20 cellular contexts compared by ENCODE assay signal in the genomic region with DNA sequence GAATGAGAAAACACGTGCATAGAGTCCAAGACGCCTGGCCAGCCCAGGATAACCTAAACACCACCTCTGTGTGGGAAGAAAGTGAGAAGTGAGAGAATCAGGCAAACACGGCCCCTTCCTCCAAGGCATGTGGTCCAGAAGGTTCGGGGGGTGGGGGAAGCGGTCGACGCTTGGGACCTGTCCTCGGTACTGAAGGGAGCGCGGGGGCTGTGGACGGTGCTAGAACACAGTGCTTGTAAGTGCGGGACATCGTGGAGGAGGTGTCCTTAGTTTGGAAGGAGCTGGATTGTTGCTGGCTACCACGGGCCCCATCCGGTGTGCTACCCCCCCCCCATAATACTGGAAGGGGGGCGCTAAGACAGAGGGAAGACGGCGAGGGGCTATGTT. TPM values are rescaled to one million over a fixed set of nuclear protein-coding genes. Genes with fewer than 3 reads are reported as not detected.
DNase-seq lines count a peak whose midpoint lies in the region; FAIRE-seq and TF ChIP-seq lines count a peak whose summit lies in the region.
"Had no signal": no experiment of that assay in that cellular context is flagged by ENCODE, and none has a peak within 500 bp of the region (broad histone marks: within the 10 kb centered on the region; RNA-seq: fewer than 3 reads in every experiment).

No MANE protein-coding gene starts in this region.

- peaks cover 2 to 3% of the 10 kb centered on the region in 2 experiments for H4K20me1 ChIP-seq in H1 (replicated peaks in 1 of 2; ENCODE audit: control insufficient read depth in 1 of 2, insufficient read depth in 2 of 2, low read length in 2 of 2)

- H3K36me3 ChIP-seq in H1 (ENCODE audit: control insufficient read depth in 2 of 4, insufficient read depth in 4 of 4, low read length in 3 of 4) (no peaks in the 10 kb centered on the region), uterus (no peaks in the 10 kb centered on the region)
- H3K36me3 ChIP-seq: adrenal gland, left ventricle myocardium inferior, tibial nerve had no signal

- H3K27me3 ChIP-seq in H1 (replicated peaks in 1 of 4; ENCODE audit: control insufficient read depth in 3 of 4, extremely low read depth in 1 of 4, insufficient read depth in 3 of 4, low read length in 3 of 4) = no peaks in the 10 kb centered on the region; a peak in 2 of 7 replicates
- H3K27me3 ChIP-seq in uterus = peaks cover 0 to 5% of the 10 kb centered on the region in 2 donors
- H3K27me3 ChIP-seq: adrenal gland had no signal

- no peak overlapping the region for H3K4me2 ChIP-seq in H1 (ENCODE audit: insufficient read depth in 1 of 2, low read depth in 2 of 2, low read length in 2 of 2)

- H3K23ac ChIP-seq in H1 (ENCODE audit: insufficient read length) = no peak overlapping the region

- H3K4me3 ChIP-seq in H1 (ENCODE audit: extremely low read depth in 1 of 4, insufficient read depth in 2 of 4, low read depth in 3 of 4, low read length in 4 of 4) = no peak overlapping the region
- H3K4me3 ChIP-seq in uterus = no peak overlapping the region
- H3K4me3 ChIP-seq: adrenal gland, left ventricle myocardium inferior, tibial nerve had no signal

- peak overlapping the region; percentile 5 for H3K4me3 Mint-ChIP-seq in mesothelial cell of epicardium
- H3K4me3 Mint-ChIP-seq: activated CD4-positive, alpha-beta T cell treated with anti-CD3 and anti-CD28 coated beads, Interleukin-2, amount 10 ng/mL, durations not matched to agents 24 days and 14 days had no signal

- intact Hi-C loops in uterus (cut with DNase I; ENCODE audit: low total_unique reads) = no loop called here

- DNase-seq in Caki2 (ENCODE audit: low read depth) (peak; percentile 4), H1 (ENCODE audit: low read depth in 1 of 2, low spot score in 2 of 2) (no peak), mesothelial cell of epicardium (ENCODE audit: low spot score in 2 of 2, unreplicated experiment in 2 of 2) (no peak), occipital lobe (lab: John Stamatoyannopoulos, UW) (no peak), uterus (no peak), amygdala (lab: John Stamatoyannopoulos, UW) (no peak), frontal cortex (ENCODE audit: low spot score in 2 of 2) (no peak)
- DNase-seq: activated CD4-positive, alpha-beta T cell treated with anti-CD3 and anti-CD28 coated beads, Interleukin-2, amount 10 ng/mL, durations not matched to agents 24 days and 14 days; Calu3; dorsolateral prefrontal cortex; left ventricle myocardium inferior; NCI-H1092 treated with DMSO at 0.1 percent for 48 hours; NCI-H2107; NCI-H524; stimulated activated naive CD4-positive, alpha-beta T cell treated with Interleukin-2 at 50 U/mL for 16 hours had no signal

- no peak for TF ChIP-seq CTCF in H1 (IDR thresholded peaks at IDR 0.05; ENCODE audit: control extremely low read depth in 1 of 3, insufficient read depth in 1 of 3, low read depth in 1 of 3, low read length in 3 of 3)
- TF ChIP-seq CTCF in mesothelial cell of epicardium (IDR thresholded peaks at IDR 0.05; ENCODE audit: unreplicated experiment) = no peak
- no peak for TF ChIP-seq CTCF in uterus (IDR thresholded peaks at IDR 0.05)

- H3K27me3 Mint-ChIP-seq in mesothelial cell of epicardium (ENCODE audit: low read depth) = peaks cover 57% of the 10 kb centered on the region

- H3K27ac Mint-ChIP-seq in mesothelial cell of epicardium = no peak overlapping the region
- H3K27ac Mint-ChIP-seq: activated CD4-positive, alpha-beta T cell treated with anti-CD3 and anti-CD28 coated beads, Interleukin-2, amount 10 ng/mL, durations not matched to agents 24 days and 14 days; activated T-helper 2 cell treated with anti-CD3 and anti-CD28 coated beads, Interferon-gamma antibody, Interleukin-2, Interleukin-4, amounts not matched to agents 10 μg/mL and 5 μg/mL and 100 μg/mL, durations not matched to agents 14 hours and 24 hours and 36 hours had no signal

- CTCF ChIA-PET in H1 (lab: Charles Lee; ENCODE audit: partially characterized antibody) = interaction anchor here (0.6 to 2.7 kb wide), 21 partner anchors 9 to 450 kb away, joined by 3 to 32 read pairs (median 5); no protein-coding TSS in a partner anchor

- H3K56ac ChIP-seq in H1 (replicated peaks; ENCODE audit: insufficient read length, low read depth, low read length) = no peak overlapping the region

- H3K79me1 ChIP-seq in H1 (ENCODE audit: low read depth, low read length) = no peaks in the 10 kb centered on the region

- H3K9me3 ChIP-seq in H1 (ENCODE audit: insufficient read depth in 2 of 2, low read depth in 1 of 2, low read length in 1 of 2) (no peaks in the 10 kb centered on the region), uterus (no peaks in the 10 kb centered on the region)
- H3K9me3 ChIP-seq: adrenal gland, left ventricle myocardium inferior, tibial nerve had no signal

- H4K91ac ChIP-seq in H1 (replicated peaks; ENCODE audit: insufficient read length, low read length) = no peak overlapping the region

- H3K36me3 Mint-ChIP-seq in mesothelial cell of epicardium = no peaks in the 10 kb centered on the region

- H2BK15ac ChIP-seq in H1 (ENCODE audit: low read length) = no peak overlapping the region

- no peak overlapping the region for H2BK120ac ChIP-seq in H1 (replicated peaks; ENCODE audit: low read depth, low read length)

- no peak overlapping the region for H3K18ac ChIP-seq in H1 (ENCODE audit: extremely low read depth, low read length)

- H3K23me2 ChIP-seq in H1 (ENCODE audit: low read depth, low read length) = peaks cover 4% of the 10 kb centered on the region; the same call in 1 of the 2 replicates

- WGBS in H1 (ENCODE audit: extremely low coverage in 1 of 2, insufficient coverage in 1 of 2, insufficient read length in 1 of 2, insufficient replicate concordance in 2 of 2, low coverage in 1 of 2, low lambda C conversion rate in 2 of 2, missing lambda C conversion rate in 1 of 2), 2 experiments = 57% methylated on average over 18 of the region's 18 CpGs; no CpG with 5 or more reads in 1 of the 2 experiments

- H2AFZ ChIP-seq in H1 (ENCODE audit: low read length) = no peak overlapping the region
- H2AFZ ChIP-seq: parathyroid adenoma had no signal

- POLR2A ChIA-PET in H1 (lab: Charles Lee; ENCODE audit: partially characterized antibody) = interaction anchor here (1.3 kb wide), 1 partner anchor 83 kb away, joined by 4 read pairs; no protein-coding TSS in a partner anchor

- H3K4ac ChIP-seq in H1 (replicated peaks; ENCODE audit: insufficient read length, low read depth, low read length) = no peak overlapping the region

- peaks cover 29% of the 10 kb centered on the region for H3K4me1 Mint-ChIP-seq in mesothelial cell of epicardium

- H3K14ac ChIP-seq in H1 (ENCODE audit: insufficient read length) = no peak overlapping the region

- no peaks in the 10 kb centered on the region for H3K9me3 Mint-ChIP-seq in mesothelial cell of epicardium
- H3K9me3 Mint-ChIP-seq: activated CD4-positive, alpha-beta T cell treated with anti-CD3 and anti-CD28 coated beads, Interleukin-2, amount 10 ng/mL, durations not matched to agents 24 days and 14 days; activated T-helper 2 cell treated with anti-CD3 and anti-CD28 coated beads, Interferon-gamma antibody, Interleukin-2, Interleukin-4, amounts not matched to agents 10 μg/mL and 5 μg/mL and 100 μg/mL, durations not matched to agents 14 hours and 24 hours and 36 hours had no signal

- H3K9ac ChIP-seq in H1 (replicated peaks in 1 of 4; ENCODE audit: extremely low read depth in 1 of 4, low read depth in 3 of 4, low read length in 3 of 4) = no peak overlapping the region
- H3K9ac ChIP-seq: parathyroid adenoma had no signal

- no peak overlapping the region for H2BK20ac ChIP-seq in H1 (ENCODE audit: low read length)

- in situ Hi-C loops in Caki2 (cut with HindIII; ENCODE audit: low pct_unique_long_range_greater_than_20kb, low sequenced_read_pairs) = no loop called here

- TF ChIP-seq POLR2A in H1 (IDR thresholded peaks at IDR 0.05; ENCODE audit: control extremely low read depth in 1 of 2, low read depth in 2 of 2, low read length in 2 of 2) (no peak), uterus (IDR thresholded peaks at IDR 0.05) (no peak)

- no peak overlapping the region for H2BK5ac ChIP-seq in H1 (ENCODE audit: low read depth, low read length)

- no peaks in the 10 kb centered on the region for H3K79me2 ChIP-seq in H1 (ENCODE audit: control insufficient read depth in 1 of 2, insufficient read depth in 2 of 2, low read length in 2 of 2)
- H3K79me2 ChIP-seq: parathyroid adenoma had no signal

- TF ChIP-seq RAD21 in Ishikawa (IDR thresholded peaks at IDR 0.05; ENCODE audit: low read depth) (no peak), H1 (IDR thresholded peaks at IDR 0.05 in 1 of 2, conservative IDR thresholded peaks at IDR 0.05 in 1 of 2; ENCODE audit: low read depth in 2 of 2, low read length in 2 of 2) (no peak)

- no peak overlapping the region for H4K8ac ChIP-seq in H1 (ENCODE audit: extremely low read depth, insufficient read depth, low read length)

- H3K27ac ChIP-seq in H1 (ENCODE audit: low read depth, low read length) = no peak overlapping the region
- H3K27ac ChIP-seq in uterus = no peak overlapping the region
- H3K27ac ChIP-seq: adrenal gland, dorsolateral prefrontal cortex, left ventricle myocardium inferior, parathyroid adenoma, tibial nerve had no signal

- H2AK5ac ChIP-seq in H1 (ENCODE audit: low read depth, low read length) = no peak overlapping the region

- FAIRE-seq in H1 (lab: Jason Lieb, UNC) (no peak), frontal cortex (lab: Jason Lieb, UNC) (no peak)

- H3K4me1 ChIP-seq in H1 (replicated peaks in 1 of 4; ENCODE audit: control insufficient read depth in 3 of 4, insufficient read depth in 4 of 4, low read length in 3 of 4) (peaks cover 6 to 15% (median 7%) of the 10 kb centered on the region in 4 experiments), uterus (peaks cover 0 to 5% of the 10 kb centered on the region in 2 donors)
- H3K4me1 ChIP-seq: parathyroid adenoma had no signal

- no peak overlapping the region for H2BK12ac ChIP-seq in H1 (ENCODE audit: low read depth, low read length)

- H4K5ac ChIP-seq in H1 (ENCODE audit: insufficient read length, low read depth, low read length) = no peak overlapping the region

- no peak for TF ChIP-seq EP300 in Ishikawa (IDR thresholded peaks at IDR 0.05; ENCODE audit: borderline replicate concordance)
- TF ChIP-seq EP300 in H1 (IDR thresholded peaks at IDR 0.05; ENCODE audit: borderline replicate concordance in 1 of 2, low read depth in 2 of 2, low read length in 2 of 2) = no peak

RNA-seq across cellular contexts. Expression of gene VSTM2L, which starts 1.7 kb away (rescaled TPM):
- total RNA-seq in Caki2 (2014; rRNA removed; shearing (Covaris generic); ENCODE audit: low replicate concordance) = not detected in 2 replicates
- total RNA-seq in H1 (2021; fragmentation: NEBNext Ultra II Directional; extraction: Animal tissue kit (Norgen Biotek cat#: 25700)) = 1.3 and 1.6 TPM in 2 replicates
- polyA plus RNA-seq in H1 (2011; rRNA removed) = 2.6 and 3.2 TPM in 2 replicates
- 1.8 TPM for polyA plus RNA-seq in H1 (2011; cell fraction: cytosol; rRNA removed)
- polyA plus RNA-seq in H1 (2011; cell fraction: nucleus; rRNA removed) = 1.5 TPM
- polyA plus RNA-seq in H1 (2012, experiment 1 of 2) = 0.87 to 2.5 TPM (median 1.9 TPM) in 4 replicates
- polyA plus RNA-seq in H1 (2012, experiment 2 of 2) = 1.5 TPM
- polyA plus RNA-seq in H1 (2013, experiment 1 of 2) = 1.6 TPM
- 1.7 TPM for polyA plus RNA-seq in H1 (2013, experiment 2 of 2)
- polyA minus RNA-seq in H1 (2011; rRNA and poly(A)+ RNA removed) = 0.27 and 0.32 TPM in 2 replicates
- not detected for polyA minus RNA-seq in H1 (2011; cell fraction: cytosol; rRNA and poly(A)+ RNA removed)
- 0.60 TPM for polyA minus RNA-seq in H1 (2011; cell fraction: nucleus; rRNA and poly(A)+ RNA removed)
- total RNA-seq in mesothelial cell of epicardium = 30.9 to 35.9 TPM (median 31.9 TPM) in 3 replicates
- 39.6 TPM for total RNA-seq in occipital lobe
- total RNA-seq in uterus = 1 to 10 TPM in 1 of 4 donors, under 1 TPM in 3; 0.29 to 5.7 (median 0.73) TPM
- total RNA-seq in frontal cortex = 201 TPM
